Comparison of ENCODE assay signal across 17 cellular contexts in genomic region chr19:11008111-11008510, GRCh38. TPM values are rescaled to one million over a fixed set of nuclear protein-coding genes. Genes with fewer than 3 reads are reported as not detected.
DNase-seq lines count a peak whose midpoint lies in the region; ATAC-seq lines count a peak whose summit lies in the region.
"Had no signal": no experiment of that assay in that cellular context is flagged by ENCODE, and none has a peak within 500 bp of the region (broad histone marks: within the 10 kb centered on the region; RNA-seq: fewer than 3 reads in every experiment).

No MANE protein-coding gene starts in this region.

- no peaks in the 10 kb centered on the region for H3K9me3 ChIP-seq in mesenchymal stem cell (ENCODE audit: control insufficient read depth, low read length)
- H3K9me3 ChIP-seq: BLaER1 treated with 17β-estradiol and CSF1 and Interleukin-3, amounts not matched to agents 10 nM and 100 nM had no signal

- H3K23ac ChIP-seq in mesenchymal stem cell (ENCODE audit: low read length in 2 of 2): no peak overlapping the region

- H3K4ac ChIP-seq in mesenchymal stem cell (ENCODE audit: low read depth in 1 of 2, low read length in 2 of 2): no peak overlapping the region

- H3K14ac ChIP-seq in mesenchymal stem cell (ENCODE audit: low read length in 2 of 2): no peak overlapping the region

- intact Hi-C loops in head of caudate nucleus (cut with DNase I): no loop called here

- H2BK12ac ChIP-seq in mesenchymal stem cell (ENCODE audit: low read length in 2 of 2): no peak overlapping the region

- no peak overlapping the region for H4K8ac ChIP-seq in mesenchymal stem cell (ENCODE audit: low read length)

- peaks cover 35% of the 10 kb centered on the region for H3K79me1 ChIP-seq in mesenchymal stem cell (replicated peaks; ENCODE audit: low read length, poor library complexity, severe bottlenecking)

- H3K4me2 ChIP-seq in mesenchymal stem cell (ENCODE audit: low read length, poor library complexity, severe bottlenecking): no peak overlapping the region
- H3K4me2 ChIP-seq: BLaER1 treated with 17β-estradiol and CSF1 and Interleukin-3, amounts not matched to agents 10 nM and 100 nM had no signal

- H3K18ac ChIP-seq in mesenchymal stem cell (ENCODE audit: low read depth in 1 of 2, low read length in 2 of 2): no peak overlapping the region

- ATAC-seq in GM21360 (IDR thresholded peaks at IDR 0.05; ENCODE audit: unreplicated experiment): no peak

- no peak overlapping the region for H2AFZ ChIP-seq in mesenchymal stem cell (ENCODE audit: low read depth, low read length)

- peaks cover 74% of the 10 kb centered on the region in 2 experiments for H3K36me3 ChIP-seq in mesenchymal stem cell (ENCODE audit: control insufficient read depth in 1 of 2, insufficient read depth in 2 of 2, low read depth in 1 of 2, low read length in 2 of 2)

- H2BK5ac ChIP-seq in mesenchymal stem cell (ENCODE audit: low read depth, low read length, poor library complexity, severe bottlenecking): no peak overlapping the region

- H4K91ac ChIP-seq in mesenchymal stem cell (ENCODE audit: low read length): no peak overlapping the region

- H3K9ac ChIP-seq in mesenchymal stem cell (ENCODE audit: low read length): no peak overlapping the region
- H3K9ac ChIP-seq: BLaER1 treated with 17β-estradiol and CSF1 and Interleukin-3, amounts not matched to agents 10 nM and 100 nM had no signal

- H3K4me3 ChIP-seq in mesenchymal stem cell (ENCODE audit: insufficient read depth in 1 of 2, low read depth in 1 of 2, low read length in 2 of 2): no peak overlapping the region
- H3K4me3 ChIP-seq: BLaER1 treated with 17β-estradiol and CSF1 and Interleukin-3, amounts not matched to agents 10 nM and 100 nM had no signal

- peak in 18 of 61 donors; percentile 2 to 35 (median 12) for DNase-seq in caudate nucleus (lab: John Stamatoyannopoulos, UW)
- DNase-seq in head of caudate nucleus: peak in 25 of 42 donors; percentile 5 to 69 (median 43)
- peak; percentile 14 for DNase-seq in occipital lobe (lab: John Stamatoyannopoulos, UW)
- peak; percentile 24 for DNase-seq in putamen (ENCODE audit: low spot score)
- no peak for DNase-seq in stimulated activated CD8-positive, alpha-beta memory T cell treated with anti-CD3 and anti-CD28 coated beads, Interleukin-4, amount 100 ng/mL, for 48 hours
- DNase-seq in mesenchymal stem cell: no peak
- DNase-seq in EL: no peak
- DNase-seq: CD8-positive, alpha-beta memory T cell; COR-L47; DMS 273 treated with DMSO at 0.1 percent for 48 hours; DMS53; DND-41; GOT3; H9 had no signal

- H3K4me1 ChIP-seq in mesenchymal stem cell (ENCODE audit: control insufficient read depth, insufficient read depth, low read depth, low read length): no peaks in the 10 kb centered on the region

- H3K27me3 ChIP-seq in mesenchymal stem cell (ENCODE audit: control insufficient read depth in 1 of 2, insufficient read depth in 1 of 2, low read length in 2 of 2): no peaks in the 10 kb centered on the region
- H3K27me3 ChIP-seq: BLaER1 treated with 17β-estradiol and CSF1 and Interleukin-3, amounts not matched to agents 10 nM and 100 nM had no signal

- no peak overlapping the region for H2BK120ac ChIP-seq in mesenchymal stem cell (ENCODE audit: low read depth, low read length)

- 96% methylated on average over 6 of the region's 6 CpGs for WGBS in mesenchymal stem cell

- no peak overlapping the region for H2AK5ac ChIP-seq in mesenchymal stem cell (ENCODE audit: low read length, severe bottlenecking)

- no peak overlapping the region for H2BK15ac ChIP-seq in mesenchymal stem cell (ENCODE audit: low read depth, poor library complexity, severe bottlenecking)

- H3K27ac ChIP-seq in caudate nucleus (ENCODE audit: low read depth, low read length): peak overlapping the region; percentile 70
- H3K27ac ChIP-seq in mesenchymal stem cell (ENCODE audit: low read length, poor library complexity, severe bottlenecking): no peak overlapping the region
- H3K27ac ChIP-seq: HL-60 had no signal

RNA-seq across cellular contexts. Expression of gene SMARCA4, which starts 47.3 kb away (rescaled TPM):
- 84.4 TPM for total RNA-seq in occipital lobe
- polyA plus RNA-seq in mesenchymal stem cell (2013, experiment 1 of 2): 67.2 TPM
- 66.6 TPM for polyA plus RNA-seq in mesenchymal stem cell (2013, experiment 2 of 2)

Comparison
In these comparisons a context has a peak if more than half of its experiments do, and no peak if none do; other contexts are left out.
1. DNase-seq: peak in head of caudate nucleus (25 of 42), occipital lobe (single experiment) and putamen (single experiment); none in stimulated activated CD8-positive, alpha-beta memory T cell treated with anti-CD3 and anti-CD28 coated beads, Interleukin-4, amount 100 ng/mL, for 48 hours (single experiment), mesenchymal stem cell (single experiment) and EL (single experiment).